21 cellular contexts compared by ENCODE assay signal in the genomic region with DNA sequence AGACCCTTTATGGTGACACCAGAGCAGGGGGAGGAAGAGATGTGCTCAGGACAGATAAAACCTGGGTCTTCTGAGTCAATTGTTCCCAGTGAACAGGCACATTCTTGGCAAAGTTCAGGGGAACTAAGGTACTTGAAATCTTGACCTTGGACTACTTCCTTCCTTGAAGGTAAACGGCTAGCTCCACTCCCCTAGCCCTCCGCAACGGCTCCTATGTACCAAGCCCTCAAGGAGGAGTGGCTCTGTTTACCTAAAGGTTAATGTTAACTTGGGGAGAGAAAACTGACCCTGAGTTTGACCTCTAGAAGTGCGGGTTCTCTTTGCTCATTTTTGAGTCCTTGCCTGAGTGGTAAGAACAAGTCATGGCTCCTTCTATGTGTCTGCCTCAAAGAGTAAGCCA. TPM values are rescaled to one million over a fixed set of nuclear protein-coding genes. Genes with fewer than 3 reads are reported as not detected.
"Had no signal": no experiment of that assay in that cellular context is flagged by ENCODE, and none has a peak within 500 bp of the region (broad histone marks: within the 10 kb centered on the region; RNA-seq: fewer than 3 reads in every experiment).

No MANE protein-coding gene starts in this region.

- H3K4me3 ChIP-seq: dorsolateral prefrontal cortex, gastroesophageal sphincter, heart right ventricle, right lobe of liver, testis had no signal

- DNase-seq: activated CD4-positive, alpha-beta T cell treated with anti-CD3 and anti-CD28 coated beads, Interleukin-2, amount 50 U/mL, for 1 hour; activated naive CD4-positive, alpha-beta T cell treated with Interleukin-2 at 50 U/mL for 16 hours; dorsolateral prefrontal cortex; endodermal cell; erythroblast; heart right ventricle; mesenchymal stem cell; right lobe of liver; testis had no signal

- H3K27ac Mint-ChIP-seq: activated T-helper 17 cell treated with anti-CD3 and anti-CD28 coated beads, Interleukin-2, amount 50 U/mL, for 72 hours; endodermal cell; stimulated activated naive CD8-positive, alpha-beta T cell treated with anti-CD3 and anti-CD28 coated beads, Interleukin-15, Interleukin-2, amounts not matched to agents 100 ng/mL and 50 ng/mL, for 24 hours; T-helper 2 cell treated with Interferon-gamma antibody and Interleukin-4, amounts not matched to agents 5 μg/mL and 100 μg/mL, for 36 hours had no signal

- H3K27me3 ChIP-seq: right lobe of liver, testis had no signal

- ATAC-seq: activated CD4-positive, CD25-positive, alpha-beta regulatory T cell treated with anti-CD3 and anti-CD28 coated beads, Interleukin-2, amount 50 U/mL, for 24 hours; activated T-helper 17 cell treated with anti-CD3 and anti-CD28 coated beads, Interleukin-2, amount 50 U/mL, for 72 hours; gastroesophageal sphincter; heart right ventricle had no signal

- H3K9me3 ChIP-seq: gastroesophageal sphincter, heart right ventricle, right lobe of liver, testis had no signal

- H3K9me3 Mint-ChIP-seq: activated T-helper 17 cell treated with anti-CD3 and anti-CD28 coated beads, Interleukin-2, amount 50 U/mL, for 72 hours; endodermal cell; stimulated activated naive CD8-positive, alpha-beta T cell treated with anti-CD3 and anti-CD28 coated beads, Interleukin-15, Interleukin-2, amounts not matched to agents 100 ng/mL and 50 ng/mL, for 24 hours; T-helper 2 cell treated with Interferon-gamma antibody and Interleukin-4, amounts not matched to agents 5 μg/mL and 100 μg/mL, for 36 hours had no signal

- H3K4me1 Mint-ChIP-seq: activated T-helper 17 cell treated with anti-CD3 and anti-CD28 coated beads, Interleukin-2, amount 50 U/mL, for 72 hours had no signal

- H3K4me3 Mint-ChIP-seq: activated T-helper 17 cell treated with anti-CD3 and anti-CD28 coated beads, Interleukin-2, amount 50 U/mL, for 72 hours; endodermal cell; stimulated activated naive CD8-positive, alpha-beta T cell treated with anti-CD3 and anti-CD28 coated beads, Interleukin-15, Interleukin-2, amounts not matched to agents 100 ng/mL and 50 ng/mL, for 24 hours; T-helper 2 cell treated with Interferon-gamma antibody and Interleukin-4, amounts not matched to agents 5 μg/mL and 100 μg/mL, for 36 hours had no signal

- H3K36me3 ChIP-seq: gastroesophageal sphincter, heart right ventricle, right lobe of liver had no signal

- H3K27ac ChIP-seq: dorsolateral prefrontal cortex, gastroesophageal sphincter, heart right ventricle, right lobe of liver, testis had no signal

RNA-seq across cellular contexts. Expression of gene TTLL6, which starts 7.8 kb away (rescaled TPM):
- total RNA-seq: activated CD8-positive, alpha-beta memory T cell treated with anti-CD3 and anti-CD28 coated beads for 36 hours; activated T-helper 17 cell treated with anti-CD3 and anti-CD28 coated beads, Interleukin-2, amount 50 U/mL, for 72 hours; astrocyte; bronchial epithelial cell; gastroesophageal sphincter; myocyte; osteocyte; pulmonary artery endothelial cell; urinary bladder had no signal
